In genomic region chrX:1652011-1652811, GRCh38 we compare ENCODE assay signal across 8 cellular contexts. TPM values are rescaled to one million over a fixed set of nuclear protein-coding genes. Genes with fewer than 3 reads are reported as not detected.
DNase-seq lines count a peak whose midpoint lies in the region; ATAC-seq and TF ChIP-seq lines count a peak whose summit lies in the region.
"Not testable (repeated sequence)": the region's sequence is repeated elsewhere in the genome, so short reads cannot be mapped to it uniquely, and the experiment has no call there.

No MANE protein-coding gene starts in this region.

- H3K4me3 ChIP-seq in CD8-positive, alpha-beta T cell (ENCODE audit: low read depth, low read length); GM23338; esophagus muscularis mucosa; lower lobe of right lung: not testable (repeated sequence)

- not testable (repeated sequence) for H3K27me3 ChIP-seq in CD8-positive, alpha-beta T cell (ENCODE audit: insufficient read depth, low read length); GM23338 (ENCODE audit: insufficient read depth); lower lobe of right lung (ENCODE audit: low read depth)
- peaks cover 0 to 15% (median 0%) of the 10 kb centered on the region in 4 donors for H3K27me3 ChIP-seq in esophagus muscularis mucosa

- not testable (repeated sequence) for H3K9me3 ChIP-seq in CD8-positive, alpha-beta T cell (ENCODE audit: low read length); esophagus muscularis mucosa; lower lobe of right lung

- not testable (repeated sequence) for H3K9me3 Mint-ChIP-seq in CD8-positive, alpha-beta T cell; activated T-cell treated with anti-CD3 and anti-CD28 coated beads, Interleukin-2, amount 50 U/mL, for 72 hours
- H3K9me3 Mint-ChIP-seq in GM23338: peaks cover 29% of the 10 kb centered on the region

- not testable (repeated sequence) for H3K4me2 ChIP-seq in GM23338

- not testable (repeated sequence) for H3K36me3 ChIP-seq in CD8-positive, alpha-beta T cell (ENCODE audit: insufficient read depth, low read length); GM23338 (ENCODE audit: insufficient read depth); esophagus muscularis mucosa; lower lobe of right lung

- intact Hi-C loops in CD8-positive, alpha-beta T cell (cut with DNase I, micrococcal nuclease): loop anchor here (1.0 to 10.0 kb wide), 4 partner anchors 9 to 1163 kb away; partner anchors contain the start of gene ASMTL (in 1 of the 2)
- intact Hi-C loops in esophagus muscularis mucosa (cut with DNase I); lower lobe of right lung (cut with DNase I): not testable (repeated sequence)

- H3K4me1 ChIP-seq in CD8-positive, alpha-beta T cell (ENCODE audit: insufficient read depth, low read length): peaks cover 10% of the 10 kb centered on the region
- not testable (repeated sequence) for H3K4me1 ChIP-seq in GM23338 (ENCODE audit: insufficient read depth); esophagus muscularis mucosa; lower lobe of right lung

- CTCF ChIA-PET in CD8-positive, alpha-beta T cell (lab: Charles Lee): not testable (repeated sequence)

- 81% methylated on average over 20 of the region's 25 CpGs for WGBS in esophagus muscularis mucosa

- POLR2A ChIA-PET in CD8-positive, alpha-beta T cell (lab: Charles Lee): not testable (repeated sequence)

- not testable (repeated sequence) for H3K27ac ChIP-seq in CD8-positive, alpha-beta T cell (ENCODE audit: low read depth, low read length); GM23338 (ENCODE audit: low read depth); esophagus muscularis mucosa (replicated peaks in 1 of 4); lower lobe of right lung

- H3F3A ChIP-seq in GM23338 (replicated peaks; ENCODE audit: low read depth): not testable (repeated sequence)

- not testable (repeated sequence) for TF ChIP-seq EP300 in esophagus muscularis mucosa (IDR thresholded peaks at IDR 0.05)

- not testable (repeated sequence) for TF ChIP-seq POLR2A in esophagus muscularis mucosa (IDR thresholded peaks at IDR 0.05; ENCODE audit: low read depth)

- DNase-seq in CD8-positive, alpha-beta T cell: peak in 4 of 7 experiments; percentile 20 to 53 (median 41)
- DNase-seq in GM23338 (ENCODE audit: low spot score) (peak; percentile 87), NCI-H1436 treated with DMSO at 0.1 percent for 48 hours (lab: John Stamatoyannopoulos, UW) (peak; percentile 5), RPMI8226 (peak; percentile 78)
- peak; percentile 11 to 31 for DNase-seq in activated T-cell treated with anti-CD3 and anti-CD28 coated beads, Interleukin-2, amount 50 U/mL, for 72 hours
- DNase-seq in esophagus muscularis mucosa (ENCODE audit: extremely low spot score); lower lobe of right lung: not testable (repeated sequence)
- DNase-seq in stimulated activated CD4-positive, alpha-beta T cell treated with anti-CD3 and anti-CD28 coated beads, TNF-alpha, amount 100 ng/mL, for 24 hours (ENCODE audit: low read depth in 3 of 3): peak in 2 of 3 experiments; percentile 3 to 12

- not testable (repeated sequence) for H3K9me2 ChIP-seq in GM23338 (ENCODE audit: insufficient read depth)

- not testable (repeated sequence) for H3K4me3 Mint-ChIP-seq in CD8-positive, alpha-beta T cell; GM23338; activated T-cell treated with anti-CD3 and anti-CD28 coated beads, Interleukin-2, amount 50 U/mL, for 72 hours

- H3K27me3 Mint-ChIP-seq in CD8-positive, alpha-beta T cell (ENCODE audit: low read depth); activated T-cell treated with anti-CD3 and anti-CD28 coated beads, Interleukin-2, amount 50 U/mL, for 72 hours (ENCODE audit: low read depth): not testable (repeated sequence)
- H3K27me3 Mint-ChIP-seq in GM23338 (ENCODE audit: insufficient read depth, low read depth, poor library complexity): peaks cover 13% of the 10 kb centered on the region

- H3K36me3 Mint-ChIP-seq in CD8-positive, alpha-beta T cell; activated T-cell treated with anti-CD3 and anti-CD28 coated beads, Interleukin-2, amount 50 U/mL, for 72 hours (ENCODE audit: insufficient read depth in 2 of 2): not testable (repeated sequence)
- peaks cover 17% of the 10 kb centered on the region for H3K36me3 Mint-ChIP-seq in GM23338 (ENCODE audit: low read depth)

- H3K27ac Mint-ChIP-seq in CD8-positive, alpha-beta T cell; activated T-cell treated with anti-CD3 and anti-CD28 coated beads, Interleukin-2, amount 50 U/mL, for 72 hours: not testable (repeated sequence)
- peak overlapping the region; percentile 64; the same call in 1 of the 2 replicates for H3K27ac Mint-ChIP-seq in GM23338

- not testable (repeated sequence) for H4K20me1 ChIP-seq in GM23338 (replicated peaks; ENCODE audit: insufficient read depth)

- not testable (repeated sequence) for H2AFZ ChIP-seq in GM23338

- ATAC-seq in CD8-positive, alpha-beta T cell: peak; percentile 47
- ATAC-seq in GM23338: peak; percentile 17
- ATAC-seq in activated T-cell treated with anti-CD3 and anti-CD28 coated beads, Interleukin-2, amount 50 U/mL, for 72 hours (replicated peaks in 1 of 2): not testable (repeated sequence)
- ATAC-seq in lower lobe of right lung: peak; percentile 23 to 53

- peak; percentile 85 for TF ChIP-seq CTCF in CD8-positive, alpha-beta T cell (IDR thresholded peaks at IDR 0.05)
- TF ChIP-seq CTCF in GM23338 (conservative IDR thresholded peaks at IDR 0.05; ENCODE audit: low read depth in 2 of 2) (peak; percentile 88 to 93), esophagus muscularis mucosa (IDR thresholded peaks at IDR 0.05) (peak; percentile 61 to 88 (median 73)), lower lobe of right lung (IDR thresholded peaks at IDR 0.05) (peak; percentile 84)

- H3K79me2 ChIP-seq in GM23338 (replicated peaks; ENCODE audit: insufficient read depth): not testable (repeated sequence)

- peaks cover 10% of the 10 kb centered on the region for H3K4me1 Mint-ChIP-seq in CD8-positive, alpha-beta T cell (ENCODE audit: low read depth)
- H3K4me1 Mint-ChIP-seq in GM23338: peaks cover 14% of the 10 kb centered on the region
- not testable (repeated sequence) for H3K4me1 Mint-ChIP-seq in activated T-cell treated with anti-CD3 and anti-CD28 coated beads, Interleukin-2, amount 50 U/mL, for 72 hours (ENCODE audit: low read depth)

RNA-seq across cellular contexts. Expression of gene ASMT, which starts 37.4 kb away (rescaled TPM):
- total RNA-seq in CD8-positive, alpha-beta T cell: 1 to 10 TPM in 1 of 2 experiments, under 1 TPM in 1; 0.49 to 1.8 TPM
- 2.4 TPM in 1 of 2 replicates, not detected in the other for total RNA-seq in GM23338 (2014; rRNA removed; shearing (Covaris generic))
- 0.53 and 1.0 TPM in 2 replicates for polyA plus RNA-seq in GM23338 (2016; fragmentation: Nextera tagmentation; extraction: Ambion mirVana)
- under 1 TPM; 0.21 to 0.70 TPM for total RNA-seq in activated T-cell treated with anti-CD3 and anti-CD28 coated beads, Interleukin-2, amount 50 U/mL, for 72 hours
- total RNA-seq in esophagus muscularis mucosa: under 1 TPM in 1 of 4 donors, not detected in 3; 0.32 TPM
- not detected for total RNA-seq in lower lobe of right lung
